ENCODE assay signal across 1 cellular context in genomic region chr1:194013561-194013960, GRCh38.
TF ChIP-seq lines count a peak whose summit lies in the region.

No MANE protein-coding gene starts in this region.

TF ChIP-seq in SK-N-SH treated with all-trans-retinoic acid at 6 μM for 48 hours, 23 proteins besides CTCF, POLR2A, EP300 and RAD21 (continued from another document):
- TF ChIP-seq TSHZ2 (CRISPR knock-in tag; IDR thresholded peaks at IDR 0.05) (no peak), ZNF70 (CRISPR knock-in tag; IDR thresholded peaks at IDR 0.05) (no peak), ESRRG (CRISPR knock-in tag; IDR thresholded peaks at IDR 0.05) (no peak), SNAI2 (CRISPR knock-in tag; IDR thresholded peaks at IDR 0.05) (no peak), ZC3H10 (CRISPR knock-in tag; IDR thresholded peaks at IDR 0.05) (no peak)
